Comparison of ENCODE assay signal across 23 cellular contexts in the genomic region with DNA sequence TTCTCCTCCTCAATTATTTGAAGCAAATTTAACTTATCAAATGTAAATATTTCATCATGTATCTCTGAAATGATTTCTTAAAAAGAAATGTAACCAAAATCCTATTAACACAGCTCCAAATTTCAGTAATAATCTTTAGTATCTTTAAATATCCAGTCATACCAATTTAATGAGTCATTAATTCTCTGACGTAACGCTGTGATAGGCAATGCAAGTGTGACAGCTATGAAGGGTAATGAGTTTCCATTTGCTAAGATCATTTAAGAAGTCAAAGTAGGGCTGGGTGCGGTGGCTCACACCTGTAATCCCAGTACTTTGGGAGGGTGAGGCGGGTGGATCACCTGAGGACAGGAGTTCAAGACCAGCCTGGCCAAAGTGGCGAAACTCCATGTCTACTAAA.
A peak's percentile ranks its signal among the peaks of the same experiment; 100 is the strongest.
DNase-seq lines count a peak whose midpoint lies in the region; ATAC-seq and TF ChIP-seq lines count a peak whose summit lies in the region.
"Had no signal": no experiment of that assay in that cellular context is flagged by ENCODE, and none has a peak within 500 bp of the region (broad histone marks: within the 10 kb centered on the region; RNA-seq: fewer than 3 reads in every experiment).

No MANE protein-coding gene starts in this region.

- DNase-seq in EL (peak; percentile 41), RWPE1 (ENCODE audit: low spot score) (peak; percentile 25), epithelial cell of prostate (ENCODE audit: low read depth, low spot score) (no peak), non-pigmented ciliary epithelial cell (ENCODE audit: low read depth) (peak; percentile 11), cerebellar nuclear complex (lab: John Stamatoyannopoulos, UW) (no peak)
- no peak for DNase-seq in stimulated activated CD4-positive, alpha-beta T cell treated with anti-CD3 and anti-CD28 coated beads, Interleukin-15, amount 100 ng/mL, for 24 hours
- DNase-seq: activated CD4-positive, alpha-beta memory T cell treated with anti-CD3 and anti-CD28 coated beads, Interleukin-2, amount 10 ng/mL, durations not matched to agents 7 days and 5 days; activated effector memory CD4-positive, alpha-beta T cell treated with anti-CD3 and anti-CD28 coated beads, Interleukin-2, amount 50 U/mL, for 16 hours; brain microvascular endothelial cell; CD4-positive, alpha-beta memory T cell; DMS 273 treated with DMSO at 0.1 percent for 48 hours; foreskin fibroblast; GF-D8; NCI-H1436 treated with DMSO at 0.1 percent for 48 hours; NCI-H2107; OCI-M1; pancreas; right lobe of liver; SHP77 treated with DMSO at 0.1 percent for 48 hours; T-helper 1 cell; transverse colon had no signal

- no peak for ATAC-seq in HG03280 (IDR thresholded peaks at IDR 0.05; ENCODE audit: unreplicated experiment)
- ATAC-seq: pancreas, right lobe of liver had no signal

- no peak for TF ChIP-seq CTCF in RWPE1 (conservative IDR thresholded peaks at IDR 0.05; ENCODE audit: low read depth)

- CTCF ChIA-PET in RWPE1 (lab: Yijun Ruan, JAX) = interaction anchor here (0.7 to 1.1 kb wide), 2 partner anchors 24 to 61 kb away, joined by 3 to 5 read pairs; no protein-coding TSS in a partner anchor

- POLR2A ChIA-PET in RWPE1 (lab: Yijun Ruan, JAX; ENCODE audit: low non-redundant PET) = no interaction called here

- H3K27ac ChIP-seq in RWPE1 (peak overlapping the region; percentile 47), epithelial cell of prostate (peak overlapping the region; percentile 35)
- H3K27ac ChIP-seq: brain microvascular endothelial cell, hepatocyte, pancreas, right lobe of liver, transverse colon had no signal

Comparison
In these comparisons a context has a peak if more than half of its experiments do, and no peak if none do; other contexts are left out.
1. DNase-seq: peak in EL (single experiment), RWPE1 (single experiment) and non-pigmented ciliary epithelial cell (single experiment); none in epithelial cell of prostate (single experiment), cerebellar nuclear complex (0 of 2) and stimulated activated CD4-positive, alpha-beta T cell treated with anti-CD3 and anti-CD28 coated beads, Interleukin-15, amount 100 ng/mL, for 24 hours (single experiment).